In genomic region chr2:147231081-147231480, GRCh38 we compare ENCODE assay signal across 15 cellular contexts.
DNase-seq lines count a peak whose midpoint lies in the region; ATAC-seq lines count a peak whose summit lies in the region.
"Had no signal": no experiment of that assay in that cellular context is flagged by ENCODE, and none has a peak within 500 bp of the region (broad histone marks: within the 10 kb centered on the region; RNA-seq: fewer than 3 reads in every experiment).

No MANE protein-coding gene starts in this region.

- peak overlapping the region; percentile 32 for H3K27ac Mint-ChIP-seq in activated CD8-positive, alpha-beta memory T cell treated with anti-CD3 and anti-CD28 coated beads, Interleukin-2, amount 10 ng/mL, durations not matched to agents 7 days and 5 days
- peak overlapping the region; percentile 91 for H3K27ac Mint-ChIP-seq in activated T-helper 17 cell treated with anti-CD3 and anti-CD28 coated beads, Interleukin-2, amount 50 U/mL, for 72 hours
- no peak overlapping the region for H3K27ac Mint-ChIP-seq in stimulated activated effector memory CD8-positive, alpha-beta T cell treated with anti-CD3 and anti-CD28 coated beads, Interleukin-12 subunit alpha, Interleukin-12 subunit beta, amount 100 ng/mL, for 72 hours
- H3K27ac Mint-ChIP-seq: B cell; CD4-positive, alpha-beta T cell had no signal

- no peak overlapping the region for H3K4me3 Mint-ChIP-seq in activated CD8-positive, alpha-beta memory T cell treated with anti-CD3 and anti-CD28 coated beads, Interleukin-2, amount 10 ng/mL, durations not matched to agents 7 days and 5 days
- H3K4me3 Mint-ChIP-seq in activated T-helper 17 cell treated with anti-CD3 and anti-CD28 coated beads, Interleukin-2, amount 50 U/mL, for 72 hours = peak overlapping the region; percentile 58
- no peak overlapping the region for H3K4me3 Mint-ChIP-seq in stimulated activated effector memory CD8-positive, alpha-beta T cell treated with anti-CD3 and anti-CD28 coated beads, Interleukin-12 subunit alpha, Interleukin-12 subunit beta, amount 100 ng/mL, for 72 hours
- H3K4me3 Mint-ChIP-seq: B cell; CD4-positive, alpha-beta T cell had no signal

- ATAC-seq in activated CD8-positive, alpha-beta memory T cell treated with anti-CD3 and anti-CD28 coated beads, Interleukin-2, amount 10 ng/mL, durations not matched to agents 7 days and 5 days = no peak
- ATAC-seq in HG02938 (IDR thresholded peaks at IDR 0.05; ENCODE audit: unreplicated experiment) (peak; percentile 19), GM21360 (IDR thresholded peaks at IDR 0.05; ENCODE audit: unreplicated experiment) (no peak)
- peak; percentile 73 for ATAC-seq in activated T-helper 17 cell treated with anti-CD3 and anti-CD28 coated beads, Interleukin-2, amount 50 U/mL, for 72 hours (replicated peaks)
- ATAC-seq in stimulated activated effector memory CD8-positive, alpha-beta T cell treated with anti-CD3 and anti-CD28 coated beads, Interleukin-12 subunit alpha, Interleukin-12 subunit beta, amount 100 ng/mL, for 72 hours = peak; percentile 75
- ATAC-seq: HCT116 had no signal

- CTCF ChIA-PET in activated CD8-positive, alpha-beta memory T cell treated with anti-CD3 and anti-CD28 coated beads, Interleukin-2, amount 10 ng/mL, durations not matched to agents 7 days and 5 days (lab: Charles Lee) = no interaction called here

- DNase-seq in activated CD8-positive, alpha-beta memory T cell treated with anti-CD3 and anti-CD28 coated beads, Interleukin-2, amount 10 ng/mL, durations not matched to agents 7 days and 5 days = no peak
- no peak for DNase-seq in activated CD8-positive, alpha-beta memory T cell treated with anti-CD3 and anti-CD28 coated beads for 24 hours
- DNase-seq in stimulated activated effector memory CD8-positive, alpha-beta T cell treated with anti-CD3 and anti-CD28 coated beads, Interleukin-12 subunit alpha, Interleukin-12 subunit beta, amount 100 ng/mL, for 72 hours (ENCODE audit: low spot score in 2 of 2) = no peak
- no peak for DNase-seq in cerebellar nuclear complex (lab: John Stamatoyannopoulos, UW)
- DNase-seq: 8988T; C1 segment of cervical spinal cord; Calu3; CD4-positive, alpha-beta T cell; DMS 273 treated with DMSO at 0.1 percent for 48 hours; IMR-90 had no signal

- no peaks in the 10 kb centered on the region for H3K36me3 Mint-ChIP-seq in activated CD8-positive, alpha-beta memory T cell treated with anti-CD3 and anti-CD28 coated beads, Interleukin-2, amount 10 ng/mL, durations not matched to agents 7 days and 5 days
- no peaks in the 10 kb centered on the region for H3K36me3 Mint-ChIP-seq in activated T-helper 17 cell treated with anti-CD3 and anti-CD28 coated beads, Interleukin-2, amount 50 U/mL, for 72 hours (ENCODE audit: low read depth)
- no peaks in the 10 kb centered on the region for H3K36me3 Mint-ChIP-seq in stimulated activated effector memory CD8-positive, alpha-beta T cell treated with anti-CD3 and anti-CD28 coated beads, Interleukin-12 subunit alpha, Interleukin-12 subunit beta, amount 100 ng/mL, for 72 hours

- H3K9me3 Mint-ChIP-seq in activated CD8-positive, alpha-beta memory T cell treated with anti-CD3 and anti-CD28 coated beads, Interleukin-2, amount 10 ng/mL, durations not matched to agents 7 days and 5 days (ENCODE audit: low read depth) = no peaks in the 10 kb centered on the region
- no peaks in the 10 kb centered on the region for H3K9me3 Mint-ChIP-seq in activated T-helper 17 cell treated with anti-CD3 and anti-CD28 coated beads, Interleukin-2, amount 50 U/mL, for 72 hours
- H3K9me3 Mint-ChIP-seq in stimulated activated effector memory CD8-positive, alpha-beta T cell treated with anti-CD3 and anti-CD28 coated beads, Interleukin-12 subunit alpha, Interleukin-12 subunit beta, amount 100 ng/mL, for 72 hours = peaks cover 4% of the 10 kb centered on the region
- H3K9me3 Mint-ChIP-seq: CD4-positive, alpha-beta T cell had no signal

- peaks cover 4% of the 10 kb centered on the region for H3K4me1 Mint-ChIP-seq in activated CD8-positive, alpha-beta memory T cell treated with anti-CD3 and anti-CD28 coated beads, Interleukin-2, amount 10 ng/mL, durations not matched to agents 7 days and 5 days
- H3K4me1 Mint-ChIP-seq in activated T-helper 17 cell treated with anti-CD3 and anti-CD28 coated beads, Interleukin-2, amount 50 U/mL, for 72 hours = peaks cover 12% of the 10 kb centered on the region
- no peaks in the 10 kb centered on the region for H3K4me1 Mint-ChIP-seq in stimulated activated effector memory CD8-positive, alpha-beta T cell treated with anti-CD3 and anti-CD28 coated beads, Interleukin-12 subunit alpha, Interleukin-12 subunit beta, amount 100 ng/mL, for 72 hours
- H3K4me1 Mint-ChIP-seq: B cell had no signal

- H3K27me3 Mint-ChIP-seq in activated CD8-positive, alpha-beta memory T cell treated with anti-CD3 and anti-CD28 coated beads, Interleukin-2, amount 10 ng/mL, durations not matched to agents 7 days and 5 days = no peaks in the 10 kb centered on the region
- H3K27me3 Mint-ChIP-seq in activated T-helper 17 cell treated with anti-CD3 and anti-CD28 coated beads, Interleukin-2, amount 50 U/mL, for 72 hours = no peaks in the 10 kb centered on the region
- H3K27me3 Mint-ChIP-seq: B cell; CD4-positive, alpha-beta T cell had no signal

Comparison
In these comparisons a context has a peak if more than half of its experiments do, and no peak if none do; other contexts are left out.
1. ATAC-seq: peak in HG02938 (single experiment), activated T-helper 17 cell treated with anti-CD3 and anti-CD28 coated beads, Interleukin-2, amount 50 U/mL, for 72 hours (single experiment) and stimulated activated effector memory CD8-positive, alpha-beta T cell treated with anti-CD3 and anti-CD28 coated beads, Interleukin-12 subunit alpha, Interleukin-12 subunit beta, amount 100 ng/mL, for 72 hours (single experiment); none in activated CD8-positive, alpha-beta memory T cell treated with anti-CD3 and anti-CD28 coated beads, Interleukin-2, amount 10 ng/mL, durations not matched to agents 7 days and 5 days (single experiment) and GM21360 (single experiment).